1 cellular context compared by ENCODE assay signal in genomic region chr16:78505544-78506371, GRCh38.
TF ChIP-seq lines count a peak whose summit lies in the region.

No MANE protein-coding gene starts in this region.

TF ChIP-seq in HepG2, 621 proteins besides CTCF, POLR2A, EP300 and RAD21 (continued from another document and continues in another):
- TF ChIP-seq ZNF142 (CRISPR knock-in tag; IDR thresholded peaks at IDR 0.05) (0 out of 2 replicates have a peak, but pooled peaks have one; percentile 25), SP1 (IDR thresholded peaks at IDR 0.05) (no peak), SP1 (CRISPR knock-in tag; IDR thresholded peaks at IDR 0.05) (peak; percentile 60; the same call in 1 of the 2 replicates), NFYB (CRISPR knock-in tag; IDR thresholded peaks at IDR 0.05) (peak; percentile 47; the same call in 1 of the 2 replicates), ZC3H13 (CRISPR knock-in tag; IDR thresholded peaks at IDR 0.05) (no peak; the same call in 1 of the 2 replicates), PRDM10 (CRISPR knock-in tag; IDR thresholded peaks at IDR 0.05; ENCODE audit: low read depth) (no peak), AFF4 (CRISPR knock-in tag; IDR thresholded peaks at IDR 0.05) (no peak), SP2 (CRISPR knock-in tag; IDR thresholded peaks at IDR 0.05) (no peak), RARG (CRISPR knock-in tag; IDR thresholded peaks at IDR 0.05; ENCODE audit: low read depth) (no peak), HMGXB4 (CRISPR knock-in tag; IDR thresholded peaks at IDR 0.05; ENCODE audit: borderline replicate concordance in 1 of 2, low read depth in 1 of 2) (peak; percentile 59 to 63; a peak in 2 of 4 replicates), ZNF572 (CRISPR knock-in tag; IDR thresholded peaks at IDR 0.05) (no peak), ZMYM3 (CRISPR knock-in tag; IDR thresholded peaks at IDR 0.05) (peak; percentile 87), CEBPZ (IDR thresholded peaks at IDR 0.05; ENCODE audit: low read length) (no peak), FOXO4 (CRISPR knock-in tag; conservative IDR thresholded peaks at IDR 0.05) (no peak), ZNF710 (CRISPR knock-in tag; IDR thresholded peaks at IDR 0.05; ENCODE audit: borderline replicate concordance) (no peak), ZEB1 (IDR thresholded peaks at IDR 0.05; ENCODE audit: insufficient replicate concordance, low read depth) (no peak), ELF4 (CRISPR knock-in tag; IDR thresholded peaks at IDR 0.05; ENCODE audit: borderline replicate concordance) (no peak), ETV6 (CRISPR knock-in tag; conservative IDR thresholded peaks at IDR 0.05) (no peak), CSRNP1 (CRISPR knock-in tag; IDR thresholded peaks at IDR 0.05) (peak; percentile 10; the same call in 1 of the 2 replicates), ZSCAN31 (CRISPR knock-in tag; IDR thresholded peaks at IDR 0.05; ENCODE audit: low read depth) (peak; percentile 54; the same call in 1 of the 2 replicates), MED8 (CRISPR knock-in tag; IDR thresholded peaks at IDR 0.05; ENCODE audit: insufficient replicate concordance) (no peak), ARNTL (CRISPR knock-in tag; IDR thresholded peaks at IDR 0.05) (no peak), BRD4 (CRISPR knock-in tag; IDR thresholded peaks at IDR 0.05) (no peak; the same call in 1 of the 2 replicates), ZNF552 (CRISPR knock-in tag; IDR thresholded peaks at IDR 0.05; ENCODE audit: borderline replicate concordance) (no peak), ZNF790 (CRISPR knock-in tag; IDR thresholded peaks at IDR 0.05; ENCODE audit: borderline replicate concordance) (no peak; the same call in 1 of the 2 replicates), YEATS4 (CRISPR knock-in tag; IDR thresholded peaks at IDR 0.05; ENCODE audit: borderline replicate concordance) (peak; percentile 53)
